ENCODE assay signal across 26 cellular contexts in the genomic region with DNA sequence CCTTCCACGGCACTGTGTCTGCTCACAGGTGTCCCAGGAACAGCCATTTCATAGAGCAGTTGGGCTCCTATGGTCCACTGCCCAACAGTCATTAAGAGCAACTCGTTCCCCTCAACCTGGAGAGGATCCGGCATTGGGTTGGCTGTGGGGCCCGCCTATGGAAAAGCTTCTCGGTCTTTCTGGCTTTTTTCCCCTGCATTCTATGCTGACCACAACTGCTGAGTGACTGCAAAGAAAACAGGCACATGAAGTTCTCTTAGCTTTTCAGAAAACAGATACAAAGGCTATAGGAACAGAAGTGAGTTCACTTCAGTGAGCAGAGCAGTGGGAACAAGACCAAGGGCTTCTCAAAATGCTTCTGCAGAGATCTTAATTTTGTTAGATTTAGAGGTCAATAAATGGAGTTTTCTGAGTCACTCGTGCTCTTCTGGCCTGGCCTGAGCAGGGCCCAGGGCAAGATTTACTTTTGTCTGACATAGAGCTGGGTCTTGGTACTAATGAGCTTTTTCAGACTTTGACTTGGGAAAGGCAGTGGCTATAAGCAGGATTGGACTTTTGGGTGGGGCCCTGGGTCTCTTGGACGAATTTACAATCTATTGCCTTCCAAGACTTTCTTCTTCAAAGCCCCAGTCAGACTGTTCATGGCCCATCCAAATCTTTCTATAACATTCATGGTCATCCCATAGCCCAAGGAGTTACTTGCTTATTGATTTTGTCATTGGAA. TPM values are rescaled to one million over a fixed set of nuclear protein-coding genes. Genes with fewer than 3 reads are reported as not detected.
"Had no signal": no experiment of that assay in that cellular context is flagged by ENCODE, and none has a peak within 500 bp of the region (broad histone marks: within the 10 kb centered on the region; RNA-seq: fewer than 3 reads in every experiment).

No MANE protein-coding gene starts in this region.

- H3K9me3 ChIP-seq: esophagus squamous epithelium, prostate gland, right atrium auricular region, suprapubic skin had no signal

- H3K27me3 Mint-ChIP-seq: activated naive CD4-positive, alpha-beta T cell treated with anti-CD3 and anti-CD28 coated beads, Interleukin-2, amount 50 U/mL, for 24 hours; central memory CD8-positive, alpha-beta T cell; stimulated activated naive CD8-positive, alpha-beta T cell treated with anti-CD3 and anti-CD28 coated beads, Interleukin-15, amount 100 ng/mL, for 72 hours had no signal

- H3K4me3 Mint-ChIP-seq: activated naive CD4-positive, alpha-beta T cell treated with anti-CD3 and anti-CD28 coated beads, Interleukin-2, amount 50 U/mL, for 24 hours; central memory CD8-positive, alpha-beta T cell; mesothelial cell of epicardium; nephron; stimulated activated naive CD8-positive, alpha-beta T cell treated with anti-CD3 and anti-CD28 coated beads, Interleukin-15, amount 100 ng/mL, for 72 hours; T-helper 1 cell treated with Interleukin-12 subunit alpha and Interleukin-12 subunit beta and Interleukin-4 antibody, amounts not matched to agents 30 μg/mL and 1 μg/mL, for 36 hours had no signal

- H3K36me3 ChIP-seq: brain microvascular endothelial cell, esophagus squamous epithelium, prostate gland, right atrium auricular region, suprapubic skin had no signal

- H3K4me1 ChIP-seq: esophagus squamous epithelium, prostate gland, right atrium auricular region, suprapubic skin had no signal

- H3K27ac ChIP-seq: brain microvascular endothelial cell, esophagus squamous epithelium, prostate gland, right atrium auricular region, suprapubic skin had no signal

- H3K9me3 Mint-ChIP-seq: activated naive CD4-positive, alpha-beta T cell treated with anti-CD3 and anti-CD28 coated beads, Interleukin-2, amount 50 U/mL, for 24 hours; central memory CD8-positive, alpha-beta T cell; mesothelial cell of epicardium; nephron; stimulated activated naive CD8-positive, alpha-beta T cell treated with anti-CD3 and anti-CD28 coated beads, Interleukin-15, amount 100 ng/mL, for 72 hours; T-helper 1 cell treated with Interleukin-12 subunit alpha and Interleukin-12 subunit beta and Interleukin-4 antibody, amounts not matched to agents 30 μg/mL and 1 μg/mL, for 36 hours had no signal

- H3K4me1 Mint-ChIP-seq: activated naive CD4-positive, alpha-beta T cell treated with anti-CD3 and anti-CD28 coated beads, Interleukin-2, amount 50 U/mL, for 24 hours; central memory CD8-positive, alpha-beta T cell; mesothelial cell of epicardium; stimulated activated naive CD8-positive, alpha-beta T cell treated with anti-CD3 and anti-CD28 coated beads, Interleukin-15, amount 100 ng/mL, for 72 hours had no signal

- H3K27me3 ChIP-seq: brain microvascular endothelial cell, esophagus squamous epithelium, right atrium auricular region, suprapubic skin had no signal

- H3K36me3 Mint-ChIP-seq: activated naive CD4-positive, alpha-beta T cell treated with anti-CD3 and anti-CD28 coated beads, Interleukin-2, amount 50 U/mL, for 24 hours; mesothelial cell of epicardium had no signal

- H3K27ac Mint-ChIP-seq: activated naive CD4-positive, alpha-beta T cell treated with anti-CD3 and anti-CD28 coated beads, Interleukin-2, amount 50 U/mL, for 24 hours; mesothelial cell of epicardium; nephron; T-helper 1 cell treated with Interleukin-12 subunit alpha and Interleukin-12 subunit beta and Interleukin-4 antibody, amounts not matched to agents 30 μg/mL and 1 μg/mL, for 36 hours had no signal

- H3K4me3 ChIP-seq: esophagus squamous epithelium, lung, prostate gland, right atrium auricular region, smooth muscle cell, suprapubic skin had no signal

- H3K4me2 ChIP-seq: smooth muscle cell had no signal

- DNase-seq: activated CD4-positive, alpha-beta T cell treated with anti-CD3 and anti-CD28 coated beads, Interleukin-2, amount 50 U/mL, for 1 hour; activated gamma-delta T cell; amniotic stem cell; brain microvascular endothelial cell; effector CD4-positive, alpha-beta T cell; esophagus squamous epithelium; foreskin melanocyte; glutamatergic neuron; hippocampal formation; occipital lobe; stimulated activated CD4-positive, alpha-beta T cell treated with anti-CD3 and anti-CD28 coated beads, Interleukin-4, amount 100 ng/mL, for 1 hour; stimulated activated naive CD8-positive, alpha-beta T cell treated with anti-CD3 and anti-CD28 coated beads, Interleukin-15, amount 100 ng/mL, for 72 hours; trophoblast cell had no signal

- ATAC-seq: left lobe of liver; stimulated activated naive CD8-positive, alpha-beta T cell treated with anti-CD3 and anti-CD28 coated beads, Interleukin-15, amount 100 ng/mL, for 72 hours had no signal

RNA-seq across cellular contexts. Expression of gene APOL5, which starts 13.6 kb away (rescaled TPM):
- total RNA-seq: activated CD8-positive, alpha-beta memory T cell treated with anti-CD3 and anti-CD28 coated beads for 36 hours; esophagus squamous epithelium; left lobe of liver; lung; mesothelial cell of epicardium; occipital lobe; prostate gland; smooth muscle cell had no signal
- polyA plus RNA-seq: keratinocyte, lung, smooth muscle cell had no signal
